In genomic region chr10:101042118-101042517, GRCh38 we compare ENCODE assay signal across 8 cellular contexts. TPM values are rescaled to one million over a fixed set of nuclear protein-coding genes. Genes with fewer than 3 reads are reported as not detected.
DNase-seq lines count a peak whose midpoint lies in the region; ATAC-seq and TF ChIP-seq lines count a peak whose summit lies in the region.

No MANE protein-coding gene starts in this region.

- H3K9me3 ChIP-seq in muscle layer of duodenum (ENCODE audit: control insufficient read depth in 1 of 2, low read length in 2 of 2), result no peaks in the 10 kb centered on the region

- no peak for DNase-seq in stimulated activated naive CD8-positive, alpha-beta T cell treated with anti-CD3 and anti-CD28 coated beads, Interleukin-15, Interleukin-2, amounts not matched to agents 100 U/mL and 50 U/mL, for 24 hours
- DNase-seq in chondrocyte (ENCODE audit: low spot score) (no peak), MV-4-11 (lab: John Stamatoyannopoulos, UW) (no peak), NCI-H345 (lab: John Stamatoyannopoulos, UW) (no peak), kidney tubule cell (ENCODE audit: low spot score) (no peak), SKM-1 (lab: John Stamatoyannopoulos, UW; ENCODE audit: unreplicated experiment) (no peak)

- peaks cover 18% of the 10 kb centered on the region for H3K27me3 Mint-ChIP-seq in stimulated activated naive CD8-positive, alpha-beta T cell treated with anti-CD3 and anti-CD28 coated beads, Interleukin-15, Interleukin-2, amounts not matched to agents 100 ng/mL and 50 ng/mL, for 24 hours
- peaks cover 8% of the 10 kb centered on the region for H3K27me3 Mint-ChIP-seq in chondrocyte (ENCODE audit: low read depth)

- ATAC-seq in stimulated activated naive CD8-positive, alpha-beta T cell treated with anti-CD3 and anti-CD28 coated beads, Interleukin-15, Interleukin-2, amounts not matched to agents 100 U/mL and 50 U/mL, for 24 hours, result no peak

- H3K27ac Mint-ChIP-seq in stimulated activated naive CD8-positive, alpha-beta T cell treated with anti-CD3 and anti-CD28 coated beads, Interleukin-15, Interleukin-2, amounts not matched to agents 100 ng/mL and 50 ng/mL, for 24 hours, result peak overlapping the region; percentile 89
- peak overlapping the region; percentile 99 for H3K27ac Mint-ChIP-seq in chondrocyte (ENCODE audit: unreplicated experiment)

- H3K4me3 ChIP-seq in muscle layer of duodenum (ENCODE audit: low read depth in 1 of 2, low read length in 2 of 2), result peak overlapping the region; percentile 53 to 77

- peaks cover 9% of the 10 kb centered on the region for H3K36me3 Mint-ChIP-seq in stimulated activated naive CD8-positive, alpha-beta T cell treated with anti-CD3 and anti-CD28 coated beads, Interleukin-15, Interleukin-2, amounts not matched to agents 100 ng/mL and 50 ng/mL, for 24 hours (ENCODE audit: low read depth)
- peaks cover 15% of the 10 kb centered on the region for H3K36me3 Mint-ChIP-seq in chondrocyte (ENCODE audit: low read depth)

- H3K27me3 ChIP-seq in muscle layer of duodenum (ENCODE audit: low read depth, low read length), result peaks cover 6% of the 10 kb centered on the region

- peaks cover 13% of the 10 kb centered on the region in 2 donors for H3K4me1 ChIP-seq in muscle layer of duodenum (ENCODE audit: control insufficient read depth in 1 of 2, insufficient read depth in 2 of 2, low read length in 2 of 2)

- no peaks in the 10 kb centered on the region for H3K9me3 Mint-ChIP-seq in stimulated activated naive CD8-positive, alpha-beta T cell treated with anti-CD3 and anti-CD28 coated beads, Interleukin-15, Interleukin-2, amounts not matched to agents 100 ng/mL and 50 ng/mL, for 24 hours
- H3K9me3 Mint-ChIP-seq in chondrocyte (ENCODE audit: low read depth), result no peaks in the 10 kb centered on the region

- H3K4me1 Mint-ChIP-seq in stimulated activated naive CD8-positive, alpha-beta T cell treated with anti-CD3 and anti-CD28 coated beads, Interleukin-15, Interleukin-2, amounts not matched to agents 100 ng/mL and 50 ng/mL, for 24 hours (ENCODE audit: low read depth), result peaks cover 26% of the 10 kb centered on the region
- peaks cover 26% of the 10 kb centered on the region for H3K4me1 Mint-ChIP-seq in chondrocyte (ENCODE audit: low read depth)

- peak overlapping the region; percentile 90 for H3K27ac ChIP-seq in muscle layer of duodenum (ENCODE audit: low read length)

- TF ChIP-seq CTCF in chondrocyte (IDR thresholded peaks at IDR 0.05), result no peak

- peak overlapping the region; percentile 94 for H3K4me3 Mint-ChIP-seq in stimulated activated naive CD8-positive, alpha-beta T cell treated with anti-CD3 and anti-CD28 coated beads, Interleukin-15, Interleukin-2, amounts not matched to agents 100 ng/mL and 50 ng/mL, for 24 hours
- H3K4me3 Mint-ChIP-seq in chondrocyte (ENCODE audit: unreplicated experiment), result peak overlapping the region; percentile 88

- peaks cover 25 to 27% of the 10 kb centered on the region in 2 donors for H3K36me3 ChIP-seq in muscle layer of duodenum (ENCODE audit: control insufficient read depth in 1 of 2, insufficient read depth in 2 of 2, low read length in 2 of 2)

RNA-seq across cellular contexts. Expression of gene SFXN3, which starts 11.1 kb away (rescaled TPM):
- 92.4 to 101 TPM (median 96.9 TPM) in 3 replicates for total RNA-seq in chondrocyte

RNA-seq across cellular contexts. Expression of gene PDZD7, which starts 11.2 kb away (rescaled TPM):
- total RNA-seq in chondrocyte, result 1.4 to 1.8 TPM (median 1.7 TPM) in 3 replicates

RNA-seq across cellular contexts. Expression of gene KAZALD1, which starts 19.7 kb away (rescaled TPM):
- 18.9 to 43.4 TPM (median 19.8 TPM) in 3 replicates for total RNA-seq in chondrocyte

RNA-seq across cellular contexts. Expression of gene LZTS2, which starts 42.5 kb away (rescaled TPM):
- 58.9 to 80.7 TPM (median 79.4 TPM) in 3 replicates for total RNA-seq in chondrocyte

RNA-seq across cellular contexts. Expression of gene TWNK, which starts 54.8 kb away (rescaled TPM):
- 4.8 to 6.6 TPM (median 5.4 TPM) in 3 replicates for total RNA-seq in chondrocyte
